Comparison of ENCODE assay signal across 12 cellular contexts in the genomic region with DNA sequence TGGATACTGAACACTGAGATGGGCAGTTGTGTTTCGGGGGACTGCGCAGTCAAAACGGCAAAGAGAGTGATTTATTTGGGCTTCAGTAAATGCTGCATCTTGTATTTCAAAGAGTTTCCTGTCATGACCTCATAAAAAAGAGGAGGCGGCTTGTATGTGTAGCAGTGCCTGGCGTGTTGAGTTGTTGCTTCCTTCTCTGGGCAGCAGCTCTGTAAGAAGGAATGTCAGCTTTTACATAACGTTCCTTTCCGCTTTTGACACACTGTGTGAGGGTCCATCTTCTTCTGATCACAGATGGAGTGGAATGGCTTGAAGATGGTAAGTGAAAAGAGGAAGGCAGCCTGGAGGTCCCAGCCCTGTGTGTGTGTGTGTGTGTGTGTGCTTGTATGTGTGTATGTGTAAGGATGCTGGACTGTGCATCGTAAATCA. TPM values are rescaled to one million over a fixed set of nuclear protein-coding genes. Genes with fewer than 3 reads are reported as not detected.
DNase-seq lines count a peak whose midpoint lies in the region; ATAC-seq, FAIRE-seq and TF ChIP-seq lines count a peak whose summit lies in the region.
"Had no signal": no experiment of that assay in that cellular context is flagged by ENCODE, and none has a peak within 500 bp of the region (broad histone marks: within the 10 kb centered on the region; RNA-seq: fewer than 3 reads in every experiment).

No MANE protein-coding gene starts in this region.

- H3K4me2 ChIP-seq in PC-3 (ENCODE audit: low read length) = no peak overlapping the region

- H3K79me2 ChIP-seq in PC-3 (ENCODE audit: low read length) = no peaks in the 10 kb centered on the region

- no peak overlapping the region for H2AFZ ChIP-seq in PC-3 (ENCODE audit: low read length)

- no peaks in the 10 kb centered on the region for H3K36me3 ChIP-seq in A673 (ENCODE audit: insufficient read depth, low read length, poor library complexity, severe bottlenecking)
- no peaks in the 10 kb centered on the region for H3K36me3 ChIP-seq in PC-3 (ENCODE audit: low read depth, low read length)

- POLR2A ChIA-PET in A673 (lab: Charles Lee; ENCODE audit: low non-redundant PET) = no interaction called here
- POLR2A ChIA-PET in PC-3 (lab: Charles Lee; ENCODE audit: unreplicated experiment) = no interaction called here

- H3K9ac ChIP-seq in PC-3 (ENCODE audit: low read length) = no peak overlapping the region

- H3K4me3 ChIP-seq in A673 (ENCODE audit: low read depth, low read length, poor library complexity, severe bottlenecking) (no peak overlapping the region), PC-3 (ENCODE audit: low read length) (no peak overlapping the region)
- H3K4me3 ChIP-seq in Jurkat, Clone E6-1 (ENCODE audit: low read length) = no peak overlapping the region

- BruUV-seq in A673 (replicated peaks; lab: Mats Ljungman, UMichigan) = no TSS peak
- BruUV-seq in PC-3 (replicated peaks; lab: Mats Ljungman, UMichigan) = no TSS peak

- no peaks in the 10 kb centered on the region for H3K9me2 ChIP-seq in PC-3 (replicated peaks; ENCODE audit: low read length)

- TF ChIP-seq POLR2A in H54 (IDR thresholded peaks at IDR 0.05; ENCODE audit: low read depth, low read length) = no peak

- H4K20me1 ChIP-seq in PC-3 (ENCODE audit: low read length) = no peaks in the 10 kb centered on the region

- peak; percentile 18 for DNase-seq in A673 (ENCODE audit: low spot score)
- DNase-seq in Jurkat, Clone E6-1 (ENCODE audit: low read depth, low spot score) = peak; percentile 37
- peak; percentile 76 for DNase-seq in NCI-H82 (lab: John Stamatoyannopoulos, UW)
- DNase-seq in foreskin melanocyte = peak; percentile 8
- DNase-seq in PC-3 = no peak
- no peak for DNase-seq in H54 (ENCODE audit: insufficient read length, low spot score)
- no peak for DNase-seq in OCI-M1 (lab: John Stamatoyannopoulos, UW)
- DNase-seq: activated effector memory CD4-positive, alpha-beta T cell treated with Interleukin-2 at 50 U/mL for 16 hours; Calu3; NCI-H526 treated with DMSO at 0.1 percent for 48 hours had no signal

- no peaks in the 10 kb centered on the region for H3F3A ChIP-seq in PC-3 (ENCODE audit: low read length, unreplicated experiment)

- H3K27me3 ChIP-seq in A673 (replicated peaks; ENCODE audit: insufficient read depth, low read depth, low read length, poor library complexity) (peaks cover 88% of the 10 kb centered on the region), PC-3 (ENCODE audit: low read length) (no peaks in the 10 kb centered on the region; the same call in 1 of the 2 replicates)

- no peak for TF ChIP-seq CTCF in A673 (conservative IDR thresholded peaks at IDR 0.05; ENCODE audit: low read depth, low read length)
- TF ChIP-seq CTCF in PC-3 (conservative IDR thresholded peaks at IDR 0.05; ENCODE audit: low read depth, low read length) = no peak

- H3K27ac ChIP-seq in A673 (ENCODE audit: low read depth, low read length, poor library complexity, severe bottlenecking) (no peak overlapping the region), PC-3 (ENCODE audit: low read length) (no peak overlapping the region)

- CTCF ChIA-PET in A673 (lab: Charles Lee) (no interaction called here), PC-3 (lab: Charles Lee) (no interaction called here)

- intact Hi-C loops in A673 (cut with micrococcal nuclease; ENCODE audit: unreplicated experiment) (no loop called here), PC-3 (cut with micrococcal nuclease) (no loop called here)

- no peak for FAIRE-seq in H54 (lab: Jason Lieb, UNC)

- no peaks in the 10 kb centered on the region for H3K9me3 ChIP-seq in A673 (ENCODE audit: low read depth, low read length, poor library complexity, severe bottlenecking)
- no peaks in the 10 kb centered on the region for H3K9me3 ChIP-seq in PC-3 (ENCODE audit: low read length)

- H3K4me1 ChIP-seq in A673 (ENCODE audit: insufficient read depth, low read length, poor library complexity, severe bottlenecking) = no peaks in the 10 kb centered on the region
- H3K4me1 ChIP-seq in PC-3 (ENCODE audit: insufficient read depth, low read length) = no peaks in the 10 kb centered on the region

- no peak for ATAC-seq in PC-3
- no peak for ATAC-seq in HG02885 (IDR thresholded peaks at IDR 0.05; ENCODE audit: poor library complexity, unreplicated experiment)

RNA-seq across cellular contexts. Expression of gene ELAVL4, which starts 0.9 kb away (rescaled TPM):
- total RNA-seq in A673 (2021) (not detected in 2 replicates), PC-3 (2014; rRNA removed) (not detected in 2 replicates)
- not detected for polyA plus RNA-seq in Jurkat, Clone E6-1 (2012; ENCODE audit: insufficient read depth, insufficient read length)
- total RNA-seq: Calu3, glomerular endothelial cell had no signal

Comparison
In these comparisons a context has a peak if more than half of its experiments do, and no peak if none do; other contexts are left out.
1. DNase-seq: peak in A673 (single experiment), Jurkat, Clone E6-1 (single experiment), NCI-H82 (single experiment) and foreskin melanocyte (single experiment); none in PC-3 (single experiment), H54 (single experiment) and OCI-M1 (single experiment).